Comparison of ENCODE assay signal across 8 cellular contexts in genomic region chr16:352547-353403, GRCh38. TPM values are rescaled to one million over a fixed set of nuclear protein-coding genes. Genes with fewer than 3 reads are reported as not detected.
A peak's percentile ranks its signal among the peaks of the same experiment; 100 is the strongest.
DNase-seq lines count a peak whose midpoint lies in the region; ATAC-seq and TF ChIP-seq lines count a peak whose summit lies in the region.

A gene with protein sequence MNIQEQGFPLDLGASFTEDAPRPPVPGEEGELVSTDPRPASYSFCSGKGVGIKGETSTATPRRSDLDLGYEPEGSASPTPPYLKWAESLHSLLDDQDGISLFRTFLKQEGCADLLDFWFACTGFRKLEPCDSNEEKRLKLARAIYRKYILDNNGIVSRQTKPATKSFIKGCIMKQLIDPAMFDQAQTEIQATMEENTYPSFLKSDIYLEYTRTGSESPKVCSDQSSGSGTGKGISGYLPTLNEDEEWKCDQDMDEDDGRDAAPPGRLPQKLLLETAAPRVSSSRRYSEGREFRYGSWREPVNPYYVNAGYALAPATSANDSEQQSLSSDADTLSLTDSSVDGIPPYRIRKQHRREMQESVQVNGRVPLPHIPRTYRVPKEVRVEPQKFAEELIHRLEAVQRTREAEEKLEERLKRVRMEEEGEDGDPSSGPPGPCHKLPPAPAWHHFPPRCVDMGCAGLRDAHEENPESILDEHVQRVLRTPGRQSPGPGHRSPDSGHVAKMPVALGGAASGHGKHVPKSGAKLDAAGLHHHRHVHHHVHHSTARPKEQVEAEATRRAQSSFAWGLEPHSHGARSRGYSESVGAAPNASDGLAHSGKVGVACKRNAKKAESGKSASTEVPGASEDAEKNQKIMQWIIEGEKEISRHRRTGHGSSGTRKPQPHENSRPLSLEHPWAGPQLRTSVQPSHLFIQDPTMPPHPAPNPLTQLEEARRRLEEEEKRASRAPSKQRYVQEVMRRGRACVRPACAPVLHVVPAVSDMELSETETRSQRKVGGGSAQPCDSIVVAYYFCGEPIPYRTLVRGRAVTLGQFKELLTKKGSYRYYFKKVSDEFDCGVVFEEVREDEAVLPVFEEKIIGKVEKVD (minus strand): TSS chr16:352723. CDS start chr16:347025, 5,698 bp downstream.

- peak within 1 kb of the TSS; percentile 80 for H3K27ac Mint-ChIP-seq in HFFc6
- H3K27ac Mint-ChIP-seq in activated naive CD4-positive, alpha-beta T cell treated with anti-CD3 and anti-CD28 coated beads, Interleukin-2, amount 50 U/mL, for 72 hours = peak within 1 kb of the TSS in 1 of 2 donors; percentile 98

- H3K4me1 Mint-ChIP-seq in HFFc6 (ENCODE audit: low read depth) = peaks cover 20% of the 10 kb centered on the region

- TF ChIP-seq CTCF in HFFc6 (IDR thresholded peaks at IDR 0.05) (peak; percentile 68), omental fat pad (IDR thresholded peaks at IDR 0.05) (no peak)

- peak; percentile 70 to 87 for ATAC-seq in activated naive CD4-positive, alpha-beta T cell treated with anti-CD3 and anti-CD28 coated beads, Interleukin-2, amount 50 U/mL, for 72 hours
- ATAC-seq in omental fat pad (ENCODE audit: low FRiP score) = peak; percentile 88

- H3K27me3 Mint-ChIP-seq in HFFc6 (ENCODE audit: insufficient read depth) = no peaks in the 10 kb centered on the region

- peak within 1 kb of the TSS; percentile 87 for H3K4me3 Mint-ChIP-seq in HFFc6

- no peaks in the 10 kb centered on the region for H3K9me3 Mint-ChIP-seq in HFFc6
- no peaks in the 10 kb centered on the region for H3K9me3 Mint-ChIP-seq in activated naive CD4-positive, alpha-beta T cell treated with anti-CD3 and anti-CD28 coated beads, Interleukin-2, amount 50 U/mL, for 72 hours

- H3K27ac ChIP-seq in temporal lobe (ENCODE audit: low read depth, low read length) = peak within 1 kb of the TSS; percentile 61

- DNase-seq in GM03348 (ENCODE audit: low spot score) (peak; percentile 96), HFFc6 (peak; percentile 90), NCI-H1105 (lab: John Stamatoyannopoulos, UW) (peak; percentile 93), SKM-1 (lab: John Stamatoyannopoulos, UW; ENCODE audit: unreplicated experiment) (peak; percentile 89), glomerular visceral epithelial cell (ENCODE audit: extremely low spot score) (peak; percentile 99), omental fat pad (ENCODE audit: low spot score) (peak; percentile 100)
- peak; percentile 98 to 100 for DNase-seq in activated naive CD4-positive, alpha-beta T cell treated with anti-CD3 and anti-CD28 coated beads, Interleukin-2, amount 50 U/mL, for 72 hours (ENCODE audit: low spot score in 2 of 2)

- peaks cover 9% of the 10 kb centered on the region; the same call in 1 of the 2 replicates for H3K36me3 Mint-ChIP-seq in HFFc6 (ENCODE audit: low read depth)
- H3K36me3 Mint-ChIP-seq in activated naive CD4-positive, alpha-beta T cell treated with anti-CD3 and anti-CD28 coated beads, Interleukin-2, amount 50 U/mL, for 72 hours = peaks cover 5 to 8% of the 10 kb centered on the region in 2 donors

RNA-seq across cellular contexts. Expression of the gene that starts here (rescaled TPM):
- total RNA-seq in HFFc6 (2021; fragmentation: NEBNext Ultra II Directional; extraction: Animal tissue kit (Norgen Biotek cat#: 25700)) = 10 to 100 TPM; 13.6 to 16.7 (median 14.7) TPM
- total RNA-seq in activated naive CD4-positive, alpha-beta T cell treated with anti-CD3 and anti-CD28 coated beads, Interleukin-2, amount 50 U/mL, for 72 hours = 10 to 100 TPM; 21.4 to 22.8 TPM
- total RNA-seq in omental fat pad (10 to 100 TPM; 17.0 to 36.6 (median 20.9) TPM), temporal lobe (12.8 TPM)

Comparison
In these comparisons a context has a peak if more than half of its experiments do, and no peak if none do; other contexts are left out.
1. Peak in every context shown above with its lines: DNase-seq, ATAC-seq and H3K27ac ChIP-seq.